Comparison of ENCODE assay signal across 12 cellular contexts in the genomic region with DNA sequence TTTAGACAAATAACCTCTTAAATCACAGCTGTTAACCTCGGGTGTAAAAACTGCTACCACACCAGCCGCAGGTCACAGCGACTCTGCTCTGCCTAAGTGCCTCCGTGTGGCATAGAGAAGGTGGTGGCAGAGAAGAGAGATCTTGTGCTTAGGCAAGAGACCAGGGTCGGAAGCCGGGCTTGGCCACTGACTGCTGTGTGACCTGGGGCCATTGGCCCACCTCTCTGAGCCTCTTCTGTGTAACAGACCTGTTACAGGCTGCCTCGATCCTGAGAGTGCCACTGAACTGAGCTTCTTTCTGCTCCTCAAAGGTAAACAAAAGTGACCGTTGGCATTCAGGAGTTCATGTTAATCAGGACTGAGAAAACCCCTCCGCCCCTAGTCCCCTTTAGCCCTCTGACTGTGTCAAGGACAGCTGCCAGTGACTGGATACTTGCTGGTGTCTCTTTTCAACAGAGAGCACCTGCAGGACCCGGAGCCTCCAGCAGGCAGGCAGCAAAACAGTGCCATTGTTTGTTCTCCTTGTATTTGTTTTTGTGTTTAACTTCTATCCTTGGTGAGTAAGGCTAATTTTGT. TPM values are rescaled to one million over a fixed set of nuclear protein-coding genes. Genes with fewer than 3 reads are reported as not detected.
DNase-seq lines count a peak whose midpoint lies in the region; ATAC-seq and TF ChIP-seq lines count a peak whose summit lies in the region.
"Had no signal": no experiment of that assay in that cellular context is flagged by ENCODE, and none has a peak within 500 bp of the region (broad histone marks: within the 10 kb centered on the region; RNA-seq: fewer than 3 reads in every experiment).

No MANE protein-coding gene starts in this region.

- peaks cover 99% of the 10 kb centered on the region for H3K79me2 ChIP-seq in osteoblast (ENCODE audit: insufficient read depth, low read length)

- ATAC-seq in right cardiac atrium, result no peak
- ATAC-seq in GM21786 (IDR thresholded peaks at IDR 0.05; ENCODE audit: unreplicated experiment), result no peak
- ATAC-seq in HG03175 (IDR thresholded peaks at IDR 0.05; ENCODE audit: unreplicated experiment), result no peak

- peaks cover 60% of the 10 kb centered on the region for H3K4me1 ChIP-seq in right cardiac atrium (ENCODE audit: control insufficient read depth, insufficient read depth, low read length)
- peaks cover 0 to 100% (median 87%) of the 10 kb centered on the region in 4 donors for H3K4me1 ChIP-seq in sigmoid colon
- peaks cover 41% of the 10 kb centered on the region for H3K4me1 ChIP-seq in osteoblast (ENCODE audit: insufficient read depth, low read length)

- peaks cover 94% of the 10 kb centered on the region for H4K20me1 ChIP-seq in osteoblast (ENCODE audit: insufficient read depth, low read length)

- peak; percentile 57 for DNase-seq in DMS53 (lab: John Stamatoyannopoulos, UW)
- peak; percentile 11 for DNase-seq in NCI-H69 (lab: John Stamatoyannopoulos, UW)
- no peak for DNase-seq in right cardiac atrium
- no peak for DNase-seq in sigmoid colon
- no peak for DNase-seq in activated CD8-positive, alpha-beta memory T cell treated with anti-CD3 and anti-CD28 coated beads, Interleukin-2, amount 50 U/mL, for 48 hours
- no peak for DNase-seq in osteoblast (ENCODE audit: insufficient read length, low spot score, missing footprints)
- DNase-seq: activated T-cell treated with anti-CD3 and anti-CD28 coated beads for 4 hours, naive B cell, NCI-H524 had no signal

- intact Hi-C loops in right cardiac atrium (cut with DNase I), result no loop called here
- intact Hi-C loops in sigmoid colon (cut with DNase I), result no loop called here

- TF ChIP-seq POLR2A in sigmoid colon (IDR thresholded peaks at IDR 0.05), result no peak

- peaks cover 0 to 2% (median 0%) of the 10 kb centered on the region in 4 donors for H3K36me3 ChIP-seq in sigmoid colon
- peaks cover 5% of the 10 kb centered on the region for H3K36me3 ChIP-seq in osteoblast (ENCODE audit: insufficient read depth, low read length)
- H3K36me3 ChIP-seq: ascending aorta had no signal

- no peak for TF ChIP-seq EP300 in sigmoid colon (IDR thresholded peaks at IDR 0.05)

- no peak overlapping the region for H2AFZ ChIP-seq in osteoblast (ENCODE audit: low read length)

- peak in 1 of 4 experiments; percentile 29 for TF ChIP-seq CTCF in sigmoid colon (IDR thresholded peaks at IDR 0.05)
- TF ChIP-seq CTCF in osteoblast (IDR thresholded peaks at IDR 0.05; ENCODE audit: extremely low read depth, low read depth, low read length), result no peak

- H3K27ac ChIP-seq in right cardiac atrium (ENCODE audit: low read length), result peak overlapping the region; percentile 28
- peak overlapping the region; percentile 79 to 94 (median 84) for H3K27ac ChIP-seq in sigmoid colon
- H3K27ac ChIP-seq in osteoblast (ENCODE audit: low read depth, low read length), result no peak overlapping the region

- H3K27me3 ChIP-seq in right cardiac atrium (ENCODE audit: control insufficient read depth, insufficient read depth) (no peaks in the 10 kb centered on the region), sigmoid colon (no peaks in the 10 kb centered on the region), osteoblast (ENCODE audit: insufficient read depth, low read length) (no peaks in the 10 kb centered on the region)
- H3K27me3 ChIP-seq: ascending aorta had no signal

- H3K9me3 ChIP-seq in right cardiac atrium (ENCODE audit: control insufficient read depth, low read length) (no peaks in the 10 kb centered on the region), sigmoid colon (no peaks in the 10 kb centered on the region), osteoblast (ENCODE audit: low read depth, low read length) (no peaks in the 10 kb centered on the region)
- H3K9me3 ChIP-seq: ascending aorta had no signal

- 56% methylated on average over 10 of the region's 10 CpGs for WGBS in right cardiac atrium
- 54 to 69% methylated on average over 10 of the region's 10 CpGs for WGBS in sigmoid colon, 2 donors

- H3K4me2 ChIP-seq in osteoblast (ENCODE audit: insufficient read depth, low read length), result no peak overlapping the region

- H3K4me3 ChIP-seq in right cardiac atrium (ENCODE audit: low read length), result no peak overlapping the region
- no peak overlapping the region for H3K4me3 ChIP-seq in sigmoid colon
- no peak overlapping the region for H3K4me3 ChIP-seq in osteoblast (ENCODE audit: insufficient read depth, low read length)
- H3K4me3 ChIP-seq: ascending aorta had no signal

RNA-seq across cellular contexts. Expression of gene ZMIZ1, which starts 36.5 kb away (rescaled TPM):
- total RNA-seq in right cardiac atrium, result 10 to 100 TPM; 67.4 to 83.1 (median 72.9) TPM
- 38.0 TPM for polyA plus RNA-seq in right cardiac atrium
- 10 to 100 TPM; 26.5 to 49.3 (median 37.5) TPM for total RNA-seq in sigmoid colon
- 10 to 100 TPM; 17.4 to 31.5 (median 25.4) TPM for polyA plus RNA-seq in sigmoid colon
- total RNA-seq in osteoblast, result 40.9 and 50.4 TPM in 2 replicates

Comparison
In these comparisons a context has a peak if more than half of its experiments do, and no peak if none do; other contexts are left out.
1. DNase-seq: peak in DMS53 (single experiment) and NCI-H69 (single experiment); none in right cardiac atrium (0 of 3), sigmoid colon (single experiment), activated CD8-positive, alpha-beta memory T cell treated with anti-CD3 and anti-CD28 coated beads, Interleukin-2, amount 50 U/mL, for 48 hours (single experiment) and osteoblast (single experiment).